Comparison of ENCODE assay signal across 7 cellular contexts in genomic region chr20:47500082-47500481, GRCh38. TPM values are rescaled to one million over a fixed set of nuclear protein-coding genes. Genes with fewer than 3 reads are reported as not detected.
DNase-seq lines count a peak whose midpoint lies in the region; ATAC-seq and TF ChIP-seq lines count a peak whose summit lies in the region.
"Not testable (repeated sequence)": the region's sequence is repeated elsewhere in the genome, so short reads cannot be mapped to it uniquely, and the experiment has no call there.

No MANE protein-coding gene starts in this region.

- H3K4me3 ChIP-seq in GM12864 (ENCODE audit: low read depth, low read length) (peak overlapping the region; percentile 97; the same call in 1 of the 2 replicates), OCI-LY7 (ENCODE audit: low read depth, low read length, poor library complexity, severe bottlenecking) (peak overlapping the region; percentile 82)

- H3K36me3 Mint-ChIP-seq in activated CD4-positive, alpha-beta T cell treated with anti-CD3 and anti-CD28 coated beads for 36 hours (ENCODE audit: low read depth), result peaks cover 34% of the 10 kb centered on the region
- H3K36me3 Mint-ChIP-seq in activated T-helper 1 cell treated with anti-CD3 and anti-CD28 coated beads, Interleukin-12 subunit alpha, Interleukin-12 subunit beta, Interleukin-2, Interleukin-4 antibody, amounts not matched to agents 30 ng/mL and 10 ng/mL and 1 ng/mL, durations not matched to agents 14 hours and 24 hours and 36 hours (ENCODE audit: low read depth), result peaks cover 23% of the 10 kb centered on the region
- H3K36me3 Mint-ChIP-seq in brain; osteocyte (ENCODE audit: unreplicated experiment): not testable (repeated sequence)
- H3K36me3 Mint-ChIP-seq in memory B cell, result peaks cover 12% of the 10 kb centered on the region

- ATAC-seq in activated CD4-positive, alpha-beta T cell treated with anti-CD3 and anti-CD28 coated beads for 36 hours; memory B cell (ENCODE audit: low read depth): not testable (repeated sequence)

- H3K79me2 ChIP-seq in OCI-LY7 (ENCODE audit: insufficient read depth, low read depth, low read length), result peaks cover 48% of the 10 kb centered on the region

- H3K9me3 Mint-ChIP-seq in activated CD4-positive, alpha-beta T cell treated with anti-CD3 and anti-CD28 coated beads for 36 hours (ENCODE audit: low read depth); activated T-helper 1 cell treated with anti-CD3 and anti-CD28 coated beads, Interleukin-12 subunit alpha, Interleukin-12 subunit beta, Interleukin-2, Interleukin-4 antibody, amounts not matched to agents 30 ng/mL and 10 ng/mL and 1 ng/mL, durations not matched to agents 14 hours and 24 hours and 36 hours; brain; memory B cell; osteocyte (ENCODE audit: unreplicated experiment): not testable (repeated sequence)

- intact Hi-C loops in OCI-LY7 (cut with micrococcal nuclease; ENCODE audit: unreplicated experiment), result loop anchor here (5.0 kb wide), 4 partner anchors 48 to 228 kb away; no protein-coding TSS in a partner anchor
- intact Hi-C loops in activated CD4-positive, alpha-beta T cell treated with anti-CD3 and anti-CD28 coated beads for 36 hours (cut with DNase I, micrococcal nuclease), result loop anchor here (5.0 to 10.0 kb wide), 5 partner anchors 112 to 1665 kb away; no protein-coding TSS in a partner anchor
- intact Hi-C loops in activated T-helper 1 cell treated with anti-CD3 and anti-CD28 coated beads, Interleukin-12 subunit alpha, Interleukin-12 subunit beta, Interleukin-2, Interleukin-4 antibody, amounts not matched to agents 30 ng/mL and 10 ng/mL and 1 ng/mL, durations not matched to agents 14 hours and 24 hours and 36 hours (cut with micrococcal nuclease), result loop anchor here (5.0 kb wide), 2 partner anchors 103 to 303 kb away; no protein-coding TSS in a partner anchor

- peaks cover 33% of the 10 kb centered on the region for H3K4me1 ChIP-seq in OCI-LY7 (ENCODE audit: insufficient read depth, low read length, poor library complexity, severe bottlenecking)

- POLR2A ChIA-PET in OCI-LY7 (lab: Charles Lee), result interaction anchor here (0.6 to 4.0 kb wide), 5 partner anchors 12 to 82 kb away, joined by 3 to 12 read pairs (median 3); no protein-coding TSS in a partner anchor
- POLR2A ChIA-PET in activated CD4-positive, alpha-beta T cell treated with anti-CD3 and anti-CD28 coated beads for 36 hours (lab: Charles Lee), result interaction anchor here (3.3 kb wide), 1 partner anchor 13 kb away, joined by 18 read pairs; no protein-coding TSS in a partner anchor

- not testable (repeated sequence) for TF ChIP-seq CTCF in GM12864 (IDR thresholded peaks at IDR 0.05; ENCODE audit: low read depth, low read length, missing control alignments); OCI-LY7 (conservative IDR thresholded peaks at IDR 0.05; ENCODE audit: low read length); brain (conservative IDR thresholded peaks at IDR 0.05); osteocyte (IDR thresholded peaks at IDR 0.05)

- peak overlapping the region; percentile 99 for H3K4me3 Mint-ChIP-seq in activated CD4-positive, alpha-beta T cell treated with anti-CD3 and anti-CD28 coated beads for 36 hours
- peak overlapping the region; percentile 92 for H3K4me3 Mint-ChIP-seq in activated T-helper 1 cell treated with anti-CD3 and anti-CD28 coated beads, Interleukin-12 subunit alpha, Interleukin-12 subunit beta, Interleukin-2, Interleukin-4 antibody, amounts not matched to agents 30 ng/mL and 10 ng/mL and 1 ng/mL, durations not matched to agents 14 hours and 24 hours and 36 hours
- H3K4me3 Mint-ChIP-seq in brain, result peak overlapping the region; percentile 93 to 99 (median 98)
- peak overlapping the region; percentile 35 for H3K4me3 Mint-ChIP-seq in memory B cell
- not testable (repeated sequence) for H3K4me3 Mint-ChIP-seq in osteocyte (ENCODE audit: unreplicated experiment)

- not testable (repeated sequence) for H3K36me3 ChIP-seq in OCI-LY7 (ENCODE audit: insufficient read depth, low read length)

- H3K9me2 ChIP-seq in OCI-LY7 (ENCODE audit: insufficient read depth, low read length), result not testable (repeated sequence)

- not testable (repeated sequence) for H4K20me1 ChIP-seq in OCI-LY7 (ENCODE audit: insufficient read depth, low read length)

- BruUV-seq in OCI-LY7 (replicated peaks; lab: Mats Ljungman, UMichigan), result not testable (repeated sequence)

- H3K27ac Mint-ChIP-seq in activated CD4-positive, alpha-beta T cell treated with anti-CD3 and anti-CD28 coated beads for 36 hours, result peak overlapping the region; percentile 95
- H3K27ac Mint-ChIP-seq in activated T-helper 1 cell treated with anti-CD3 and anti-CD28 coated beads, Interleukin-12 subunit alpha, Interleukin-12 subunit beta, Interleukin-2, Interleukin-4 antibody, amounts not matched to agents 30 ng/mL and 10 ng/mL and 1 ng/mL, durations not matched to agents 14 hours and 24 hours and 36 hours, result peak overlapping the region; percentile 99
- peak overlapping the region in 4 of 5 experiments; percentile 97 to 99 (median 98) for H3K27ac Mint-ChIP-seq in brain
- H3K27ac Mint-ChIP-seq in memory B cell, result not testable (repeated sequence)
- peak overlapping the region; percentile 98 for H3K27ac Mint-ChIP-seq in osteocyte (ENCODE audit: unreplicated experiment)

- H3K27me3 Mint-ChIP-seq in activated CD4-positive, alpha-beta T cell treated with anti-CD3 and anti-CD28 coated beads for 36 hours; activated T-helper 1 cell treated with anti-CD3 and anti-CD28 coated beads, Interleukin-12 subunit alpha, Interleukin-12 subunit beta, Interleukin-2, Interleukin-4 antibody, amounts not matched to agents 30 ng/mL and 10 ng/mL and 1 ng/mL, durations not matched to agents 14 hours and 24 hours and 36 hours (ENCODE audit: insufficient read depth); memory B cell; osteocyte (ENCODE audit: unreplicated experiment): not testable (repeated sequence)
- peaks cover 11% of the 10 kb centered on the region for H3K27me3 Mint-ChIP-seq in brain

- DNase-seq in GM12864 (ENCODE audit: low read depth); OCI-LY7 (ENCODE audit: low spot score); activated CD4-positive, alpha-beta T cell treated with anti-CD3 and anti-CD28 coated beads for 36 hours; activated T-helper 1 cell treated with anti-CD3 and anti-CD28 coated beads, Interleukin-12 subunit alpha, Interleukin-12 subunit beta, Interleukin-2, Interleukin-4 antibody, amounts not matched to agents 30 ng/mL and 10 ng/mL and 1 ng/mL, durations not matched to agents 14 hours and 24 hours and 36 hours (ENCODE audit: low spot score); memory B cell (ENCODE audit: low spot score in 2 of 2); osteocyte (ENCODE audit: extremely low spot score, unreplicated experiment): not testable (repeated sequence)

- peaks cover 52% of the 10 kb centered on the region for H3K4me1 Mint-ChIP-seq in activated CD4-positive, alpha-beta T cell treated with anti-CD3 and anti-CD28 coated beads for 36 hours
- H3K4me1 Mint-ChIP-seq in activated T-helper 1 cell treated with anti-CD3 and anti-CD28 coated beads, Interleukin-12 subunit alpha, Interleukin-12 subunit beta, Interleukin-2, Interleukin-4 antibody, amounts not matched to agents 30 ng/mL and 10 ng/mL and 1 ng/mL, durations not matched to agents 14 hours and 24 hours and 36 hours (ENCODE audit: low read depth), result peaks cover 45% of the 10 kb centered on the region
- H3K4me1 Mint-ChIP-seq in brain (peaks cover 27% of the 10 kb centered on the region), memory B cell (peaks cover 30% of the 10 kb centered on the region), osteocyte (ENCODE audit: unreplicated experiment) (peaks cover 22% of the 10 kb centered on the region)

- peak overlapping the region; percentile 80 for H3K27ac ChIP-seq in OCI-LY7 (ENCODE audit: low read depth, low read length, poor library complexity, severe bottlenecking)

- not testable (repeated sequence) for H3K9me3 ChIP-seq in OCI-LY7 (ENCODE audit: low read length)

- not testable (repeated sequence) for H2AFZ ChIP-seq in OCI-LY7 (ENCODE audit: low read length)

- CTCF ChIA-PET in OCI-LY7 (lab: Charles Lee; ENCODE audit: unreplicated experiment), result not testable (repeated sequence)
- CTCF ChIA-PET in activated CD4-positive, alpha-beta T cell treated with anti-CD3 and anti-CD28 coated beads for 36 hours (lab: Charles Lee), result interaction anchor here (4.6 kb wide), 1 partner anchor 13 kb away, joined by 36 read pairs; no protein-coding TSS in a partner anchor

- peak overlapping the region; percentile 83 for H3K4me2 ChIP-seq in OCI-LY7 (ENCODE audit: low read length)

RNA-seq across cellular contexts. Expression of gene NCOA3, which starts 1.6 kb away (rescaled TPM):
- total RNA-seq in OCI-LY7 (2014; rRNA removed; shearing (Covaris generic)), result 45.4 and 50.5 TPM in 2 replicates
- total RNA-seq in OCI-LY7 (2022) (75.6 and 86.5 TPM in 2 replicates), osteocyte (75.9 and 77.5 TPM in 2 replicates)
- total RNA-seq in activated CD4-positive, alpha-beta T cell treated with anti-CD3 and anti-CD28 coated beads for 36 hours, result 10 to 100 TPM; 76.4 to 83.4 TPM
- 132 and 133 TPM in 2 replicates for total RNA-seq in activated T-helper 1 cell treated with anti-CD3 and anti-CD28 coated beads, Interleukin-12 subunit alpha, Interleukin-12 subunit beta, Interleukin-2, Interleukin-4 antibody, amounts not matched to agents 30 ng/mL and 10 ng/mL and 1 ng/mL, durations not matched to agents 14 hours and 24 hours and 36 hours
- 7.8 TPM for polyA plus RNA-seq in brain (ENCODE audit: insufficient read depth, low read depth, low replicate concordance)
